Comparison of ENCODE assay signal across 1 cellular context in genomic region chr6:11241154-11241792, GRCh38.
TF ChIP-seq lines count a peak whose summit lies in the region.

No MANE protein-coding gene starts in this region.

TF ChIP-seq in GM23338, 12 proteins besides CTCF, POLR2A, EP300 and RAD21 (continued from another document):
- TF ChIP-seq, protein P1, sequence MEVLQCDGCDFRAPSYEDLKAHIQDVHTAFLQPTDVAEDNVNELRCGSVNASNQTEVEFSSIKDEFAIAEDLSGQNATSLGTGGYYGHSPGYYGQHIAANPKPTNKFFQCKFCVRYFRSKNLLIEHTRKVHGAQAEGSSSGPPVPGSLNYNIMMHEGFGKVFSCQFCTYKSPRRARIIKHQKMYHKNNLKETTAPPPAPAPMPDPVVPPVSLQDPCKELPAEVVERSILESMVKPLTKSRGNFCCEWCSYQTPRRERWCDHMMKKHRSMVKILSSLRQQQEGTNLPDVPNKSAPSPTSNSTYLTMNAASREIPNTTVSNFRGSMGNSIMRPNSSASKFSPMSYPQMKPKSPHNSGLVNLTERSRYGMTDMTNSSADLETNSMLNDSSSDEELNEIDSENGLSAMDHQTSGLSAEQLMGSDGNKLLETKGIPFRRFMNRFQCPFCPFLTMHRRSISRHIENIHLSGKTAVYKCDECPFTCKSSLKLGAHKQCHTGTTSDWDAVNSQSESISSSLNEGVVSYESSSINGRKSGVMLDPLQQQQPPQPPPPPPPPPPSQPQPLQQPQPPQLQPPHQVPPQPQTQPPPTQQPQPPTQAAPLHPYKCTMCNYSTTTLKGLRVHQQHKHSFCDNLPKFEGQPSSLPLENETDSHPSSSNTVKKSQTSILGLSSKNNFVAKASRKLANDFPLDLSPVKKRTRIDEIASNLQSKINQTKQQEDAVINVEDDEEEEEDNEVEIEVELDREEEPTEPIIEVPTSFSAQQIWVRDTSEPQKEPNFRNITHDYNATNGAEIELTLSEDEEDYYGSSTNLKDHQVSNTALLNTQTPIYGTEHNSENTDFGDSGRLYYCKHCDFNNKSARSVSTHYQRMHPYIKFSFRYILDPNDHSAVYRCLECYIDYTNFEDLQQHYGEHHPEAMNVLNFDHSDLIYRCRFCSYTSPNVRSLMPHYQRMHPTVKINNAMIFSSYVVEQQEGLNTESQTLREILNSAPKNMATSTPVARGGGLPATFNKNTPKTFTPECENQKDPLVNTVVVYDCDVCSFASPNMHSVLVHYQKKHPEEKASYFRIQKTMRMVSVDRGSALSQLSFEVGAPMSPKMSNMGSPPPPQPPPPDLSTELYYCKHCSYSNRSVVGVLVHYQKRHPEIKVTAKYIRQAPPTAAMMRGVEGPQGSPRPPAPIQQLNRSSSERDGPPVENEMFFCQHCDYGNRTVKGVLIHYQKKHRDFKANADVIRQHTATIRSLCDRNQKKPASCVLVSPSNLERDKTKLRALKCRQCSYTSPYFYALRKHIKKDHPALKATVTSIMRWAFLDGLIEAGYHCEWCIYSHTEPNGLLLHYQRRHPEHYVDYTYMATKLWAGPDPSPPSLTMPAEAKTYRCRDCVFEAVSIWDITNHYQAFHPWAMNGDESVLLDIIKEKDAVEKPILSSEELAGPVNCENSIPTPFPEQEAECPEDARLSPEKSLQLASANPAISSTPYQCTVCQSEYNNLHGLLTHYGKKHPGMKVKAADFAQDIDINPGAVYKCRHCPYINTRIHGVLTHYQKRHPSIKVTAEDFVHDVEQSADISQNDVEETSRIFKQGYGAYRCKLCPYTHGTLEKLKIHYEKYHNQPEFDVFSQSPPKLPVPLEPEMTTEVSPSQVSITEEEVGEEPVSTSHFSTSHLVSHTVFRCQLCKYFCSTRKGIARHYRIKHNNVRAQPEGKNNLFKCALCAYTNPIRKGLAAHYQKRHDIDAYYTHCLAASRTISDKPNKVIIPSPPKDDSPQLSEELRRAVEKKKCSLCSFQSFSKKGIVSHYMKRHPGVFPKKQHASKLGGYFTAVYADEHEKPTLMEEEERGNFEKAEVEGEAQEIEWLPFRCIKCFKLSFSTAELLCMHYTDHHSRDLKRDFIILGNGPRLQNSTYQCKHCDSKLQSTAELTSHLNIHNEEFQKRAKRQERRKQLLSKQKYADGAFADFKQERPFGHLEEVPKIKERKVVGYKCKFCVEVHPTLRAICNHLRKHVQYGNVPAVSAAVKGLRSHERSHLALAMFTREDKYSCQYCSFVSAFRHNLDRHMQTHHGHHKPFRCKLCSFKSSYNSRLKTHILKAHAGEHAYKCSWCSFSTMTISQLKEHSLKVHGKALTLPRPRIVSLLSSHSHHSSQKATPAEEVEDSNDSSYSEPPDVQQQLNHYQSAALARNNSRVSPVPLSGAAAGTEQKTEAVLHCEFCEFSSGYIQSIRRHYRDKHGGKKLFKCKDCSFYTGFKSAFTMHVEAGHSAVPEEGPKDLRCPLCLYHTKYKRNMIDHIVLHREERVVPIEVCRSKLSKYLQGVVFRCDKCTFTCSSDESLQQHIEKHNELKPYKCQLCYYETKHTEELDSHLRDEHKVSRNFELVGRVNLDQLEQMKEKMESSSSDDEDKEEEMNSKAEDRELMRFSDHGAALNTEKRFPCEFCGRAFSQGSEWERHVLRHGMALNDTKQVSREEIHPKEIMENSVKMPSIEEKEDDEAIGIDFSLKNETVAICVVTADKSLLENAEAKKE (CRISPR knock-in tag; IDR thresholded peaks at IDR 0.05): no peak
- no peak for TF ChIP-seq REST (IDR thresholded peaks at IDR 0.05; ENCODE audit: unreplicated experiment)
- no peak for TF ChIP-seq STAT1 (IDR thresholded peaks at IDR 0.05; ENCODE audit: unreplicated experiment)
- TF ChIP-seq CREB1 (CRISPR knock-in tag; IDR thresholded peaks at IDR 0.05; ENCODE audit: low read depth): no peak
- no peak for TF ChIP-seq EZH2 (IDR thresholded peaks at IDR 0.05; ENCODE audit: low read depth, unreplicated experiment)
